ENCODE assay signal across 1 cellular context in genomic region chr17:70109497-70109896, GRCh38.
TF ChIP-seq lines count a peak whose summit lies in the region.

No MANE protein-coding gene starts in this region.

TF ChIP-seq in GM23338, 12 proteins besides CTCF, POLR2A, EP300 and RAD21 (continued from another document):
- TF ChIP-seq REST (IDR thresholded peaks at IDR 0.05; ENCODE audit: unreplicated experiment) (no peak), ZNF331 (CRISPR knock-in tag; IDR thresholded peaks at IDR 0.05; ENCODE audit: low read depth) (no peak), EZH2phosphoT487 (IDR thresholded peaks at IDR 0.05; ENCODE audit: unreplicated experiment) (no peak), POLR2AphosphoS5 (IDR thresholded peaks at IDR 0.05; ENCODE audit: low read depth) (no peak), JUNB (IDR thresholded peaks at IDR 0.05; ENCODE audit: unreplicated experiment) (no peak), NANOG (IDR thresholded peaks at IDR 0.05; ENCODE audit: borderline replicate concordance) (no peak), EZH2 (IDR thresholded peaks at IDR 0.05; ENCODE audit: low read depth, unreplicated experiment) (no peak), STAT1 (IDR thresholded peaks at IDR 0.05; ENCODE audit: unreplicated experiment) (no peak)
